ENCODE assay signal across 1 cellular context in the genomic region with DNA sequence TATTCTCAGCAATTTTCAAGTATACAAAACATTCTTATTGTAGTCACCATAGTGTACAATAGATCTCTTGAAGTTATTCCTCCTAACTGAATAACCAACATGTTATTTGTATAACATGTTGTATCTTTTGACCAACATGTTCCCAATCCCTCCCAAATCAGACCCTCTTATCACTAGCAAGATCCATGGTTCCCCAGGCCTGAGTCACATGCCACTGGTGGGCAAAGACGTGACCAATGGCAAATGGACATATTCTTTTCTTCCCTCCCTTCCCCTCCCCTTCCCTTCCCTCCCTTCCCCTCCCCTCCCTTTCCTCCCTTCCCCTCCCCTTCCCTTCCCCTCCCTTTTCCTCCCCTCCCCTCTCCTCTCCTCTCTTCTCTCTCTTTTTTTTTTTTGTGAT.
TF ChIP-seq lines count a peak whose summit lies in the region.

No MANE protein-coding gene starts in this region.

TF ChIP-seq in HepG2, 621 proteins besides CTCF, POLR2A, EP300 and RAD21:
- TF ChIP-seq PCBP1 (IDR thresholded peaks at IDR 0.05; ENCODE audit: borderline replicate concordance, low read depth, low read length) (0 out of 2 replicates have a peak, but pooled peaks have one; percentile 34), PCBP2 (optimal IDR thresholded peaks at IDR 0.05; ENCODE audit: low read depth, low read length, poor library complexity, severe bottlenecking) (peak; percentile 54), CBX2 (IDR thresholded peaks at IDR 0.05; ENCODE audit: low read depth, low read length) (no peak), CBX2 (CRISPR knock-in tag; IDR thresholded peaks at IDR 0.05; ENCODE audit: low read depth) (no peak), HNRNPK (IDR thresholded peaks at IDR 0.05; ENCODE audit: low read depth, low read length, poor library complexity, severe bottlenecking) (peak; percentile 94)
